Comparison of ENCODE assay signal across 32 cellular contexts in genomic region chr12:98420403-98420800, GRCh38.
DNase-seq lines count a peak whose midpoint lies in the region; ATAC-seq, FAIRE-seq and TF ChIP-seq lines count a peak whose summit lies in the region.
"Had no signal": no experiment of that assay in that cellular context is flagged by ENCODE, and none has a peak within 500 bp of the region (broad histone marks: within the 10 kb centered on the region; RNA-seq: fewer than 3 reads in every experiment).

No MANE protein-coding gene starts in this region.

- CTCF ChIA-PET in H1 (lab: Charles Lee; ENCODE audit: partially characterized antibody): interaction anchor here (1.1 to 2.7 kb wide), 4 partner anchors 23 to 112 kb away, joined by 3 to 11 read pairs (median 4); no protein-coding TSS in a partner anchor

- H2BK15ac ChIP-seq in H1 (ENCODE audit: low read length): no peak overlapping the region

- POLR2A ChIA-PET in H1 (lab: Charles Lee; ENCODE audit: partially characterized antibody): interaction anchor here (1.3 kb wide), 1 partner anchor 71 kb away, joined by 3 read pairs; no protein-coding TSS in a partner anchor

- H3K4me2 ChIP-seq in H1 (ENCODE audit: insufficient read depth in 1 of 2, low read depth in 2 of 2, low read length in 2 of 2): no peak overlapping the region
- H3K4me2 ChIP-seq: hepatocyte had no signal

- no peak overlapping the region for H2BK20ac ChIP-seq in H1 (ENCODE audit: low read length)

- H3K79me2 ChIP-seq in H1 (ENCODE audit: control insufficient read depth in 1 of 2, insufficient read depth in 2 of 2, low read length in 2 of 2): no peaks in the 10 kb centered on the region
- H3K79me2 ChIP-seq: hepatocyte had no signal

- H2BK120ac ChIP-seq in H1 (replicated peaks; ENCODE audit: low read depth, low read length): no peak overlapping the region

- 0 out of 2 replicates have a peak overlapping the region, but pooled peaks have one; percentile 82 for H2AFZ ChIP-seq in H1 (ENCODE audit: low read length)
- H2AFZ ChIP-seq: hepatocyte had no signal

- no peak overlapping the region for H3K27ac ChIP-seq in H1 (ENCODE audit: low read depth, low read length)
- H3K27ac ChIP-seq: adrenal gland, upper lobe of right lung had no signal

- no peaks in the 10 kb centered on the region for H3K79me1 ChIP-seq in H1 (ENCODE audit: low read depth, low read length)

- no peak overlapping the region for H3K23ac ChIP-seq in H1 (ENCODE audit: insufficient read length)

- no peak overlapping the region for H3K9ac ChIP-seq in H1 (replicated peaks in 1 of 4; ENCODE audit: extremely low read depth in 1 of 4, low read depth in 3 of 4, low read length in 3 of 4)

- no peak overlapping the region for H3K18ac ChIP-seq in H1 (ENCODE audit: extremely low read depth, low read length)

- no peak overlapping the region for H3K4me3 Mint-ChIP-seq in stimulated activated memory B cell treated with anti-CD40 and anti-IgM and Interleukin-4, amounts not matched to agents 10 μg/mL and 1 μg/mL and 100 μg/mL, for 72 hours
- H3K4me3 Mint-ChIP-seq: activated CD8-positive, alpha-beta T cell treated with anti-CD3 and anti-CD28 coated beads for 36 hours; activated naive CD4-positive, alpha-beta T cell treated with anti-CD3 and anti-CD28 coated beads, Interleukin-2, amount 10 ng/mL, durations not matched to agents 7 days and 5 days; brain; CD4-positive, alpha-beta T cell; naive thymus-derived CD8-positive, alpha-beta T cell had no signal

- H3K14ac ChIP-seq in H1 (ENCODE audit: insufficient read length): no peak overlapping the region

- no peak overlapping the region for H3K4ac ChIP-seq in H1 (replicated peaks; ENCODE audit: insufficient read length, low read depth, low read length)

- TF ChIP-seq EP300 in H1 (IDR thresholded peaks at IDR 0.05; ENCODE audit: borderline replicate concordance in 1 of 2, low read depth in 2 of 2, low read length in 2 of 2): no peak

- H3K36me3 ChIP-seq in H1 (ENCODE audit: control insufficient read depth in 2 of 4, insufficient read depth in 4 of 4, low read length in 3 of 4): no peaks in the 10 kb centered on the region
- H3K36me3 ChIP-seq: adrenal gland, gastroesophageal sphincter, upper lobe of right lung had no signal

- H4K20me1 ChIP-seq in H1 (replicated peaks in 1 of 2; ENCODE audit: control insufficient read depth in 1 of 2, insufficient read depth in 2 of 2, low read length in 2 of 2): no peaks in the 10 kb centered on the region

- peak; percentile 46 for DNase-seq in NCI-H524 (lab: John Stamatoyannopoulos, UW)
- no peak for DNase-seq in NCI-H524 treated with DMSO at 0.1 percent for 48 hours (lab: John Stamatoyannopoulos, UW)
- DNase-seq in NCI-H2171 treated with DMSO at 0.1 percent for 48 hours (lab: John Stamatoyannopoulos, UW): peak; percentile 64
- no peak for DNase-seq in H1 (ENCODE audit: low read depth in 1 of 2, low spot score in 2 of 2)
- no peak for DNase-seq in stimulated activated CD4-positive, alpha-beta T cell treated with anti-CD3 and anti-CD28 coated beads, Interleukin-15, amount 100 ng/mL, for 24 hours
- no peak for DNase-seq in AG08396 (ENCODE audit: low spot score)
- no peak for DNase-seq in amygdala (lab: John Stamatoyannopoulos, UW)
- DNase-seq: activated CD4-positive, alpha-beta T cell treated with anti-CD3 and anti-CD28 coated beads for 1 hour; activated CD8-positive, alpha-beta memory T cell treated with anti-CD3 and anti-CD28 coated beads, Interleukin-2, amount 50 U/mL, for 48 hours; activated CD8-positive, alpha-beta T cell treated with anti-CD3 and anti-CD28 coated beads for 36 hours; activated naive CD4-positive, alpha-beta T cell treated with anti-CD3 and anti-CD28 coated beads, Interleukin-2, amount 10 ng/mL, durations not matched to agents 7 days and 5 days; adrenal gland; AML-193; CD4-positive, alpha-beta T cell; DMS153; HCEC 1CT; Kasumi-1; kidney glomerular epithelial cell; MV-4-11; naive thymus-derived CD8-positive, alpha-beta T cell; NCI-H187; SHP77; stimulated activated naive CD4-positive, alpha-beta T cell; upper lobe of right lung had no signal

- no peak for TF ChIP-seq CTCF in H1 (IDR thresholded peaks at IDR 0.05; ENCODE audit: control extremely low read depth in 1 of 3, insufficient read depth in 1 of 3, low read depth in 1 of 3, low read length in 3 of 3)

- no peak overlapping the region for H4K8ac ChIP-seq in H1 (ENCODE audit: extremely low read depth, insufficient read depth, low read length)

- no peaks in the 10 kb centered on the region for H3K27me3 ChIP-seq in H1 (replicated peaks in 1 of 4; ENCODE audit: control insufficient read depth in 3 of 4, extremely low read depth in 1 of 4, insufficient read depth in 3 of 4, low read length in 3 of 4)
- H3K27me3 ChIP-seq: adrenal gland, gastroesophageal sphincter, hepatocyte, upper lobe of right lung had no signal

- FAIRE-seq in H1 (lab: Jason Lieb, UNC): no peak
- FAIRE-seq: A204.1, endothelial cell of umbilical vein, GM12891 had no signal

- H3K4me3 ChIP-seq in H1 (ENCODE audit: extremely low read depth in 1 of 4, insufficient read depth in 2 of 4, low read depth in 3 of 4, low read length in 4 of 4): no peak overlapping the region
- H3K4me3 ChIP-seq: adrenal gland, gastroesophageal sphincter, hepatocyte, upper lobe of right lung had no signal

- peaks cover 0 to 4% (median 3%) of the 10 kb centered on the region in 4 experiments; a peak in 4 of 7 replicates for H3K4me1 ChIP-seq in H1 (replicated peaks in 1 of 4; ENCODE audit: control insufficient read depth in 3 of 4, insufficient read depth in 4 of 4, low read length in 3 of 4)

- TF ChIP-seq POLR2A in H1 (IDR thresholded peaks at IDR 0.05; ENCODE audit: control extremely low read depth in 1 of 2, low read depth in 2 of 2, low read length in 2 of 2): no peak

- peaks cover 42% of the 10 kb centered on the region for H3K27me3 Mint-ChIP-seq in stimulated activated memory B cell treated with anti-CD40 and anti-IgM and Interleukin-4, amounts not matched to agents 10 μg/mL and 1 μg/mL and 100 μg/mL, for 72 hours
- H3K27me3 Mint-ChIP-seq: activated CD8-positive, alpha-beta T cell treated with anti-CD3 and anti-CD28 coated beads for 36 hours; brain had no signal

- H3K27ac Mint-ChIP-seq in stimulated activated memory B cell treated with anti-CD40 and anti-IgM and Interleukin-4, amounts not matched to agents 10 μg/mL and 1 μg/mL and 100 μg/mL, for 72 hours: no peak overlapping the region
- H3K27ac Mint-ChIP-seq: activated CD8-positive, alpha-beta T cell treated with anti-CD3 and anti-CD28 coated beads for 36 hours; activated naive CD4-positive, alpha-beta T cell treated with anti-CD3 and anti-CD28 coated beads, Interleukin-2, amount 10 ng/mL, durations not matched to agents 7 days and 5 days; CD4-positive, alpha-beta T cell; naive thymus-derived CD8-positive, alpha-beta T cell had no signal

- no peaks in the 10 kb centered on the region for H3K4me1 Mint-ChIP-seq in stimulated activated memory B cell treated with anti-CD40 and anti-IgM and Interleukin-4, amounts not matched to agents 10 μg/mL and 1 μg/mL and 100 μg/mL, for 72 hours

- no peak overlapping the region for H2BK12ac ChIP-seq in H1 (ENCODE audit: low read depth, low read length)

- H3K36me3 Mint-ChIP-seq in stimulated activated memory B cell treated with anti-CD40 and anti-IgM and Interleukin-4, amounts not matched to agents 10 μg/mL and 1 μg/mL and 100 μg/mL, for 72 hours: no peaks in the 10 kb centered on the region
- H3K36me3 Mint-ChIP-seq: activated naive CD4-positive, alpha-beta T cell treated with anti-CD3 and anti-CD28 coated beads, Interleukin-2, amount 10 ng/mL, durations not matched to agents 7 days and 5 days; brain; naive thymus-derived CD8-positive, alpha-beta T cell had no signal

- H2AK5ac ChIP-seq in H1 (ENCODE audit: low read depth, low read length): no peak overlapping the region

- no peaks in the 10 kb centered on the region for H3K9me3 ChIP-seq in H1 (ENCODE audit: insufficient read depth in 2 of 2, low read depth in 1 of 2, low read length in 1 of 2)
- H3K9me3 ChIP-seq: adrenal gland, gastroesophageal sphincter, upper lobe of right lung had no signal

- H4K91ac ChIP-seq in H1 (replicated peaks; ENCODE audit: insufficient read length, low read length): no peak overlapping the region

- peak; percentile 14 for ATAC-seq in stimulated activated memory B cell treated with anti-CD40 and anti-IgM and Interleukin-4, amounts not matched to agents 10 μg/mL and 1 μg/mL and 100 μg/mL, for 72 hours
- ATAC-seq: activated CD8-positive, alpha-beta T cell treated with anti-CD3 and anti-CD28 coated beads for 36 hours; gastroesophageal sphincter; naive thymus-derived CD8-positive, alpha-beta T cell; Panc1; upper lobe of right lung had no signal

- 83% methylated on average over 8 of the region's 9 CpGs; no CpG with 5 or more reads in 1 of the 2 experiments for WGBS in H1 (ENCODE audit: extremely low coverage in 1 of 2, insufficient coverage in 1 of 2, insufficient read length in 1 of 2, insufficient replicate concordance in 2 of 2, low coverage in 1 of 2, low lambda C conversion rate in 2 of 2, missing lambda C conversion rate in 1 of 2), 2 experiments

- H3K56ac ChIP-seq in H1 (replicated peaks; ENCODE audit: insufficient read length, low read depth, low read length): no peak overlapping the region

- no peak for TF ChIP-seq RAD21 in H1 (IDR thresholded peaks at IDR 0.05 in 1 of 2, conservative IDR thresholded peaks at IDR 0.05 in 1 of 2; ENCODE audit: low read depth in 2 of 2, low read length in 2 of 2)

- H2BK5ac ChIP-seq in H1 (ENCODE audit: low read depth, low read length): 0 out of 2 replicates have a peak overlapping the region, but pooled peaks have one; percentile 53

- no peak overlapping the region for H4K5ac ChIP-seq in H1 (ENCODE audit: insufficient read length, low read depth, low read length)

- H3K23me2 ChIP-seq in H1 (ENCODE audit: low read depth, low read length): no peaks in the 10 kb centered on the region

- H3K9me3 Mint-ChIP-seq in stimulated activated memory B cell treated with anti-CD40 and anti-IgM and Interleukin-4, amounts not matched to agents 10 μg/mL and 1 μg/mL and 100 μg/mL, for 72 hours: no peaks in the 10 kb centered on the region
- H3K9me3 Mint-ChIP-seq: activated CD8-positive, alpha-beta T cell treated with anti-CD3 and anti-CD28 coated beads for 36 hours; activated naive CD4-positive, alpha-beta T cell treated with anti-CD3 and anti-CD28 coated beads, Interleukin-2, amount 10 ng/mL, durations not matched to agents 7 days and 5 days; CD4-positive, alpha-beta T cell; naive thymus-derived CD8-positive, alpha-beta T cell had no signal

TF ChIP-seq in H1, 55 proteins besides CTCF, POLR2A, EP300 and RAD21 (continues in another document):
- TF ChIP-seq GABPA (IDR thresholded peaks at IDR 0.05; ENCODE audit: borderline replicate concordance, insufficient read depth, low read length) (no peak), JUN (IDR thresholded peaks at IDR 0.05; ENCODE audit: low read depth, low read length) (no peak), BACH1 (IDR thresholded peaks at IDR 0.05; ENCODE audit: low read length) (no peak), CREB1 (IDR thresholded peaks at IDR 0.05) (no peak), HDAC6 (IDR thresholded peaks at IDR 0.05; ENCODE audit: low read depth, low read length) (no peak), RNF2 (IDR thresholded peaks at IDR 0.05; ENCODE audit: borderline replicate concordance, low read depth, low read length, missing control alignments, poor library complexity, severe bottlenecking) (no peak), SAP30 (IDR thresholded peaks at IDR 0.05; ENCODE audit: insufficient read depth, insufficient replicate concordance, low read length) (no peak)

Comparison
In these comparisons a context has a peak if more than half of its experiments do, and no peak if none do; other contexts are left out.
1. DNase-seq: peak in NCI-H524 (2 of 2) and NCI-H2171 treated with DMSO at 0.1 percent for 48 hours (single experiment); none in NCI-H524 treated with DMSO at 0.1 percent for 48 hours (single experiment), H1 (0 of 2), stimulated activated CD4-positive, alpha-beta T cell treated with anti-CD3 and anti-CD28 coated beads, Interleukin-15, amount 100 ng/mL, for 24 hours (single experiment), AG08396 (single experiment) and amygdala (0 of 56).